17 cellular contexts compared by ENCODE assay signal in genomic region chr4:153218961-153219360, GRCh38. TPM values are rescaled to one million over a fixed set of nuclear protein-coding genes. Genes with fewer than 3 reads are reported as not detected.
DNase-seq lines count a peak whose midpoint lies in the region; ATAC-seq and TF ChIP-seq lines count a peak whose summit lies in the region.
"Had no signal": no experiment of that assay in that cellular context is flagged by ENCODE, and none has a peak within 500 bp of the region (broad histone marks: within the 10 kb centered on the region; RNA-seq: fewer than 3 reads in every experiment).

No MANE protein-coding gene starts in this region.

- H3K4me1 Mint-ChIP-seq in activated T-cell treated with anti-CD3 and anti-CD28 coated beads, Interleukin-2, amount 50 U/mL, for 4 hours (ENCODE audit: low read depth): peaks cover 16% of the 10 kb centered on the region

- 32 to 65% (median 44%) methylated on average over 3 of the region's 3 CpGs for whole genome bisulfite sequencing in stomach, 5 donors

- no peaks in the 10 kb centered on the region for H3K9me2 ChIP-seq in PC-9 (ENCODE audit: insufficient read depth)

- intact Hi-C loops in PC-9 (cut with micrococcal nuclease; ENCODE audit: unreplicated experiment): no loop called here
- intact Hi-C loops in stomach (cut with DNase I; ENCODE audit: low total_unique reads): no loop called here

- H3K36me3 Mint-ChIP-seq in activated T-cell treated with anti-CD3 and anti-CD28 coated beads, Interleukin-2, amount 50 U/mL, for 4 hours (ENCODE audit: insufficient read depth): no peaks in the 10 kb centered on the region
- H3K36me3 Mint-ChIP-seq: CD8-positive, alpha-beta memory T cell; T-cell had no signal

- TF ChIP-seq EP300 in stomach (IDR thresholded peaks at IDR 0.05): no peak

- H4K20me1 ChIP-seq in PC-9 (ENCODE audit: insufficient read depth): no peaks in the 10 kb centered on the region

- H3K4me2 ChIP-seq in PC-9: peak overlapping the region; percentile 46

- peaks cover 53% of the 10 kb centered on the region for H3K79me2 ChIP-seq in PC-9 (ENCODE audit: low read depth)

- H3F3A ChIP-seq in PC-9 (ENCODE audit: insufficient read depth, low read depth): peaks cover 13% of the 10 kb centered on the region; the same call in 1 of the 2 replicates

- H3K36me3 ChIP-seq in PC-9 (ENCODE audit: low read depth) (no peaks in the 10 kb centered on the region), stomach (no peaks in the 10 kb centered on the region)
- H3K36me3 ChIP-seq: HAP-1 had no signal

- H3K27me3 Mint-ChIP-seq in activated T-cell treated with anti-CD3 and anti-CD28 coated beads, Interleukin-2, amount 50 U/mL, for 4 hours (ENCODE audit: low read depth): no peaks in the 10 kb centered on the region
- H3K27me3 Mint-ChIP-seq: T-cell had no signal

- no peak overlapping the region for H2AFZ ChIP-seq in PC-9

- TF ChIP-seq CTCF in PC-9 (conservative IDR thresholded peaks at IDR 0.05) (no peak), stomach (IDR thresholded peaks at IDR 0.05) (no peak)

- peak overlapping the region; percentile 58 for H3K27ac ChIP-seq in PC-9
- H3K27ac ChIP-seq in stomach: peak overlapping the region; percentile 63 to 94 (median 82)
- H3K27ac ChIP-seq: SK-N-MC had no signal

- peak; percentile 15 for DNase-seq in HT-29 (ENCODE audit: low spot score)
- DNase-seq in PC-9: peak in 1 of 2 experiments; percentile 66
- peak; percentile 0 for DNase-seq in islet precursor cell
- DNase-seq in stomach: no peak
- DNase-seq in activated CD4-positive, alpha-beta T cell treated with anti-CD3 and anti-CD28 coated beads for 4 hours: no peak
- DNase-seq in HPDE6-E6E7 (ENCODE audit: extremely low spot score): no peak
- no peak for DNase-seq in activated T-cell treated with anti-CD3 and anti-CD28 coated beads, Interleukin-2, amount 50 U/mL, for 4 hours
- DNase-seq in NCI-H774 (lab: John Stamatoyannopoulos, UW): no peak
- DNase-seq: CD8-positive, alpha-beta memory T cell; DMS 273 treated with DMSO at 0.1 percent for 48 hours; MM.1S; NCI-H1436; NCI-H2227 treated with DMSO at 0.1 percent for 48 hours; T-cell had no signal

- CTCF ChIA-PET in PC-9 (lab: Charles Lee): no interaction called here

- no peaks in the 10 kb centered on the region for H3K9me3 Mint-ChIP-seq in activated T-cell treated with anti-CD3 and anti-CD28 coated beads, Interleukin-2, amount 50 U/mL, for 4 hours
- H3K9me3 Mint-ChIP-seq: CD8-positive, alpha-beta memory T cell; T-cell had no signal

- no peak overlapping the region for H3K4me3 Mint-ChIP-seq in activated T-cell treated with anti-CD3 and anti-CD28 coated beads, Interleukin-2, amount 50 U/mL, for 4 hours
- H3K4me3 Mint-ChIP-seq: CD8-positive, alpha-beta memory T cell; T-cell had no signal

- ATAC-seq in activated T-cell treated with anti-CD3 and anti-CD28 coated beads, Interleukin-2, amount 50 U/mL, for 4 hours: no peak
- ATAC-seq: Right ventricle myocardium inferior, T-cell had no signal

- no TSS peak for BruUV-seq in PC-9 (replicated peaks; lab: Mats Ljungman, UMichigan)

- no peaks in the 10 kb centered on the region for H3K27me3 ChIP-seq in PC-9 (ENCODE audit: insufficient read depth, low read depth)
- no peaks in the 10 kb centered on the region for H3K27me3 ChIP-seq in stomach

- TF ChIP-seq POLR2A in stomach (IDR thresholded peaks at IDR 0.05): no peak

- no peaks in the 10 kb centered on the region for H3K9me3 ChIP-seq in PC-9 (ENCODE audit: insufficient read depth, low read depth)
- no peaks in the 10 kb centered on the region for H3K9me3 ChIP-seq in stomach
- H3K9me3 ChIP-seq: HAP-1 had no signal

- POLR2A ChIA-PET in PC-9 (lab: Charles Lee; ENCODE audit: unreplicated experiment): no interaction called here

- H3K4me3 ChIP-seq in PC-9: no peak overlapping the region
- H3K4me3 ChIP-seq in stomach: no peak overlapping the region
- H3K4me3 ChIP-seq: HAP-1, SK-N-MC had no signal

- H3K4me1 ChIP-seq in PC-9 (replicated peaks; ENCODE audit: insufficient read depth) (peaks cover 43% of the 10 kb centered on the region), stomach (peaks cover 10 to 50% (median 32%) of the 10 kb centered on the region in 4 donors)

RNA-seq across cellular contexts. Expression of gene TRIM2, which starts 14.7 kb away (rescaled TPM):
- 58.5 and 64.8 TPM in 2 replicates for total RNA-seq in HT-29 (2014; rRNA removed; shearing (Covaris generic))
- total RNA-seq in PC-9 (2021): 56.0 and 87.0 TPM in 2 replicates
- 100 to 1,000 TPM in 2 of 5 donors, 10 to 100 TPM in 3; 38.8 to 327 (median 96.2) TPM for total RNA-seq in stomach
- polyA plus RNA-seq in stomach: 10 to 100 TPM; 11.2 to 26.1 (median 24.8) TPM
- under 1 TPM; 0.34 to 0.94 (median 0.49) TPM for total RNA-seq in activated T-cell treated with anti-CD3 and anti-CD28 coated beads, Interleukin-2, amount 50 U/mL, for 4 hours

Comparison
In these comparisons a context has a peak if more than half of its experiments do, and no peak if none do; other contexts are left out.
1. DNase-seq: peak in HT-29 (single experiment) and islet precursor cell (single experiment); none in stomach (single experiment), activated CD4-positive, alpha-beta T cell treated with anti-CD3 and anti-CD28 coated beads for 4 hours (0 of 2), HPDE6-E6E7 (single experiment), activated T-cell treated with anti-CD3 and anti-CD28 coated beads, Interleukin-2, amount 50 U/mL, for 4 hours (single experiment) and NCI-H774 (single experiment).
2. RNA of gene TRIM2, which starts 14.7 kb away (total RNA-seq): 38.8 to 327 TPM in stomach, 56.0 to 87.0 TPM in PC-9 and 58.5 to 64.8 TPM in HT-29; 0.34 to 0.94 TPM in activated T-cell treated with anti-CD3 and anti-CD28 coated beads, Interleukin-2, amount 50 U/mL, for 4 hours; every median in the first group is over 10 times any median in the second.